8 cellular contexts compared by ENCODE assay signal in the genomic region with DNA sequence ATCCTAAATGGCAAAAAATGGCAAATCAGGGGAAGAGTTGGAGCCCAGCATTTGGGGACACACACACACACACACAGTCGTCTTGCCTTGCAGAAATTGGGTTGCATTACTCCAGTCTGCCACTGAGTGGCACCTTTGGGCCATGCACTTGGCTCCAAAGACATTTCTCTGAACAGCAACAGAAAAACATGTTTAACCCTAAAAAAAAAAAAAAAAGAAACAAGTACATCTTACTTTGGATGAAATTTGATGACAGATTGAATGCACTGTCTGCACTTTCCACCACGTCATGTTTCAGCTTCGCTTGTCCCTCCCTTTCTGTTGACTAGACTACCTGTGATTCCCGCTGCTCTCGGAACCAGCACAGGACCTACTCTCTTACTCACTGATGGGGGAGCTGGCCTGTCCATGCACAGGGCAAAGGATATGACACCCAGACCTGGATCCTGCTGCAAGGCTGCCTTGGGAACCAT.
DNase-seq lines count a peak whose midpoint lies in the region; ATAC-seq and TF ChIP-seq lines count a peak whose summit lies in the region.

No MANE protein-coding gene starts in this region.

- intact Hi-C loops in colonic mucosa (cut with DNase I) (loop anchor here (2.0 kb wide), 1 partner anchor 388 kb away; no protein-coding TSS in a partner anchor), lower leg skin (cut with DNase I; ENCODE audit: low total_unique reads) (no loop called here)

- H3K9ac ChIP-seq in colonic mucosa (ENCODE audit: low read depth in 2 of 2, low read length in 2 of 2) = no peak overlapping the region

- WGBS in lower leg skin, 2 donors = 29 to 38% methylated on average over 5 of the region's 5 CpGs

- peak; percentile 46 for DNase-seq in NK-92 treated with Interleukin-12 subunit alpha and Interleukin-12 subunit beta, amount 100 ng/mL, for 24 hours (lab: John Stamatoyannopoulos, UW)
- DNase-seq in NK-92 (lab: John Stamatoyannopoulos, UW; ENCODE audit: unreplicated experiment) = no peak
- peak; percentile 85 for DNase-seq in NCI-H2171 treated with DMSO at 0.1 percent for 48 hours (lab: John Stamatoyannopoulos, UW)
- peak; percentile 63 to 74 for DNase-seq in activated CD4-positive, alpha-beta T cell treated with anti-CD3 and anti-CD28 coated beads for 4 hours
- DNase-seq in colonic mucosa = peak; percentile 71
- DNase-seq in lower leg skin (ENCODE audit: low spot score in 2 of 2) = peak; percentile 44 to 87
- DNase-seq in stimulated activated CD8-positive, alpha-beta memory T cell treated with anti-CD3 and anti-CD28 coated beads, Interleukin-12 subunit alpha, Interleukin-12 subunit beta, amount 100 ng/mL, for 1 hour (ENCODE audit: low read depth) = peak; percentile 44

- H3K4me3 ChIP-seq in colonic mucosa (no peak overlapping the region), lower leg skin (ENCODE audit: low read depth, poor library complexity, severe bottlenecking) (no peak overlapping the region)

- TF ChIP-seq CTCF in colonic mucosa (IDR thresholded peaks at IDR 0.05) = peak; percentile 88
- peak in 1 of 3 donors; percentile 75 for TF ChIP-seq CTCF in lower leg skin (IDR thresholded peaks at IDR 0.05)

- H3K27me3 ChIP-seq in colonic mucosa = no peaks in the 10 kb centered on the region

- H3K9me3 ChIP-seq in colonic mucosa = no peaks in the 10 kb centered on the region

- H3K4me1 ChIP-seq in colonic mucosa = no peaks in the 10 kb centered on the region

- no peaks in the 10 kb centered on the region for H3K36me3 ChIP-seq in colonic mucosa

- no peak for ATAC-seq in HG02759 (IDR thresholded peaks at IDR 0.05; ENCODE audit: unreplicated experiment)

- no peak overlapping the region for H3K27ac ChIP-seq in colonic mucosa

- no peak for TF ChIP-seq POLR2A in lower leg skin (IDR thresholded peaks at IDR 0.05)
